Comparison of ENCODE assay signal across 8 cellular contexts in the genomic region with DNA sequence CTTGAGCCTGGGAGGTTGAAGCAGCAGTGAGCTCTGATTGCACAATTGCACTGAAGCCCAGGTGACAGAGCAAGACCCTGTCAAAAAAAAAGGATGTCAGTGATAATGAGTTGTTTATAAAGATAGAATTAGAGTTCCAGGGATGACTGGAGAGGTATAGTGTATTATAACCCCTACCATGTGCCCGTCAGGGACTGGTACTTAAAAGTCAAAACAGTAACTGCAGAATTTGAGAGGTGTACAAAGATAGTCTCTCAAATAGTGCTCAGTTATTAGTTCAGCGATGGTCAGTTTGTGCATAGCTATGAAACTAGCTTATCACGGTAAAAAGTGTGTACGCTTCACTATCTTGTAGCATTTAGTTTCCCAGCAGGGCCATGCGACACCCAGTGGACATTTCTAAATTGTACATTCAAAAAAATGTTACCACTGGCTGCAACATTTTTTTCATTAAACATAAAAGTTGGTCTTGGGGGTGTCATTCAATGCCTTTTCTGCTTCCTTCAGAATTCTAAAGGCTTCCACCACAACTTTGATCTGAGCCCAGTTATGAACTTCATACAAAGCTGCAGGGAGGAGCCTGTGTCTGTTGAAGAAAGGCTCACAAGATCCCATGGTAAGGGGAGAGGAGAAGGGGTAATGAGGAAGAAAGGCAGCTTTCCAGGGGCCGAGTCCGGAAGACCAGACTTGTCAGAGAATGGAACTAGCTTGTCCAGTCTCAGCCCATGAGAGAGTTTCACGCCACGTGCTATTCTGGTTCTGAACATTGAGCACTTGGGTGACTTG. TPM values are rescaled to one million over a fixed set of nuclear protein-coding genes. Genes with fewer than 3 reads are reported as not detected.
DNase-seq lines count a peak whose midpoint lies in the region; ATAC-seq, FAIRE-seq and TF ChIP-seq lines count a peak whose summit lies in the region.

No MANE protein-coding gene starts in this region.

- no peaks in the 10 kb centered on the region for H3K9me3 Mint-ChIP-seq in activated CD8-positive, alpha-beta T cell treated with anti-CD3 and anti-CD28 coated beads for 36 hours

- H3K27ac ChIP-seq in liver (ENCODE audit: low read depth in 1 of 2, low read length in 2 of 2): no peak overlapping the region
- no peak overlapping the region for H3K27ac ChIP-seq in prostate gland

- no peak for ATAC-seq in activated CD8-positive, alpha-beta T cell treated with anti-CD3 and anti-CD28 coated beads for 36 hours

- DNase-seq in D721Med (ENCODE audit: insufficient read length, low spot score) (no peak), HT1080 (ENCODE audit: low read depth) (peak; percentile 8), NCI-H345 treated with DMSO at 0.1 percent for 48 hours (lab: John Stamatoyannopoulos, UW; ENCODE audit: unreplicated experiment) (no peak), prostate gland (ENCODE audit: low spot score) (no peak), COR-L47 (lab: John Stamatoyannopoulos, UW) (no peak)
- peak; percentile 20 for DNase-seq in activated CD8-positive, alpha-beta T cell treated with anti-CD3 and anti-CD28 coated beads for 36 hours
- DNase-seq in activated effector memory CD4-positive, alpha-beta T cell treated with anti-CD3 and anti-CD28 coated beads, Interleukin-2, amount 50 U/mL, for 16 hours: no peak

- H3K4me3 ChIP-seq in liver (ENCODE audit: low read depth in 1 of 3, low read length in 3 of 3) (no peak overlapping the region), prostate gland (no peak overlapping the region)

- peaks cover 0 to 3% (median 0%) of the 10 kb centered on the region in 4 donors for H3K36me3 ChIP-seq in liver (ENCODE audit: control insufficient read depth in 4 of 4, insufficient read depth in 3 of 4, low read depth in 1 of 4, low read length in 3 of 4)
- H3K36me3 ChIP-seq in prostate gland: no peaks in the 10 kb centered on the region

- H3K27me3 ChIP-seq in liver (ENCODE audit: control insufficient read depth in 4 of 4, insufficient read depth in 4 of 4, low read length in 3 of 4) (no peaks in the 10 kb centered on the region), prostate gland (replicated peaks; ENCODE audit: insufficient read depth) (no peaks in the 10 kb centered on the region)

- no peak overlapping the region for H3K9ac ChIP-seq in liver (ENCODE audit: low read depth in 1 of 2, low read length in 2 of 2)

- 51% methylated on average over 9 of the region's 9 CpGs for WGBS in liver
- 51% methylated on average over 9 of the region's 9 CpGs for WGBS in prostate gland

- H3K4me1 ChIP-seq in liver (ENCODE audit: control insufficient read depth in 4 of 4, insufficient read depth in 4 of 4, low read length in 3 of 4) (peaks cover 0 to 17% (median 5%) of the 10 kb centered on the region in 4 donors), prostate gland (replicated peaks) (no peaks in the 10 kb centered on the region)

- no peak overlapping the region for H3K27ac Mint-ChIP-seq in activated CD8-positive, alpha-beta T cell treated with anti-CD3 and anti-CD28 coated beads for 36 hours

- no peak overlapping the region for H3K4me3 Mint-ChIP-seq in activated CD8-positive, alpha-beta T cell treated with anti-CD3 and anti-CD28 coated beads for 36 hours

- H3K4me1 Mint-ChIP-seq in activated CD8-positive, alpha-beta T cell treated with anti-CD3 and anti-CD28 coated beads for 36 hours (ENCODE audit: low read depth): peaks cover 3% of the 10 kb centered on the region

- H3K27me3 Mint-ChIP-seq in activated CD8-positive, alpha-beta T cell treated with anti-CD3 and anti-CD28 coated beads for 36 hours: no peaks in the 10 kb centered on the region

- H3K9me3 ChIP-seq in liver (ENCODE audit: control insufficient read depth in 4 of 4, low read length in 3 of 4) (no peaks in the 10 kb centered on the region), prostate gland (no peaks in the 10 kb centered on the region)

- no peak for FAIRE-seq in D721Med (lab: Jason Lieb, UNC)

- POLR2A ChIA-PET in activated CD8-positive, alpha-beta T cell treated with anti-CD3 and anti-CD28 coated beads for 36 hours (lab: Charles Lee): no interaction called here

- intact Hi-C loops in activated CD8-positive, alpha-beta T cell treated with anti-CD3 and anti-CD28 coated beads for 36 hours (cut with micrococcal nuclease): loop anchor here (10.0 kb wide), 1 partner anchor 175 kb away; no protein-coding TSS in a partner anchor
- intact Hi-C loops in prostate gland (cut with DNase I): loop anchor here (10.0 kb wide), 1 partner anchor 175 kb away; no protein-coding TSS in a partner anchor

- CTCF ChIA-PET in activated CD8-positive, alpha-beta T cell treated with anti-CD3 and anti-CD28 coated beads for 36 hours (lab: Charles Lee): no interaction called here

- no peaks in the 10 kb centered on the region for H3K36me3 Mint-ChIP-seq in activated CD8-positive, alpha-beta T cell treated with anti-CD3 and anti-CD28 coated beads for 36 hours (ENCODE audit: low read depth)

- peak; percentile 54 for TF ChIP-seq CTCF in D721Med (IDR thresholded peaks at IDR 0.05; ENCODE audit: insufficient read depth, missing control alignments)
- TF ChIP-seq CTCF in activated CD8-positive, alpha-beta T cell treated with anti-CD3 and anti-CD28 coated beads for 36 hours (IDR thresholded peaks at IDR 0.05): peak; percentile 31
- TF ChIP-seq CTCF in liver (IDR thresholded peaks at IDR 0.05; ENCODE audit: low read depth, low read length, missing input control): peak; percentile 42
- peak in 2 of 4 experiments; percentile 18 to 38 for TF ChIP-seq CTCF in prostate gland (IDR thresholded peaks at IDR 0.05)

- peak; percentile 71 to 86 for TF ChIP-seq RAD21 in liver (IDR thresholded peaks at IDR 0.05)

- no peak for TF ChIP-seq POLR2A in prostate gland (IDR thresholded peaks at IDR 0.05)

TF ChIP-seq in liver, 16 proteins besides CTCF, POLR2A, EP300 and RAD21 (continues in another document):
- no peak for TF ChIP-seq TAF1 (conservative IDR thresholded peaks at IDR 0.05)
- no peak for TF ChIP-seq YY1 (IDR thresholded peaks at IDR 0.05)
- TF ChIP-seq HNF4G (IDR thresholded peaks at IDR 0.05): no peak
- no peak for TF ChIP-seq FOXA2 (IDR thresholded peaks at IDR 0.05)
- TF ChIP-seq JUND (IDR thresholded peaks at IDR 0.05): no peak
- TF ChIP-seq, protein P1, sequence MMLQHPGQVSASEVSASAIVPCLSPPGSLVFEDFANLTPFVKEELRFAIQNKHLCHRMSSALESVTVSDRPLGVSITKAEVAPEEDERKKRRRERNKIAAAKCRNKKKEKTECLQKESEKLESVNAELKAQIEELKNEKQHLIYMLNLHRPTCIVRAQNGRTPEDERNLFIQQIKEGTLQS (IDR thresholded peaks at IDR 0.05): no peak
- TF ChIP-seq, protein P2, sequence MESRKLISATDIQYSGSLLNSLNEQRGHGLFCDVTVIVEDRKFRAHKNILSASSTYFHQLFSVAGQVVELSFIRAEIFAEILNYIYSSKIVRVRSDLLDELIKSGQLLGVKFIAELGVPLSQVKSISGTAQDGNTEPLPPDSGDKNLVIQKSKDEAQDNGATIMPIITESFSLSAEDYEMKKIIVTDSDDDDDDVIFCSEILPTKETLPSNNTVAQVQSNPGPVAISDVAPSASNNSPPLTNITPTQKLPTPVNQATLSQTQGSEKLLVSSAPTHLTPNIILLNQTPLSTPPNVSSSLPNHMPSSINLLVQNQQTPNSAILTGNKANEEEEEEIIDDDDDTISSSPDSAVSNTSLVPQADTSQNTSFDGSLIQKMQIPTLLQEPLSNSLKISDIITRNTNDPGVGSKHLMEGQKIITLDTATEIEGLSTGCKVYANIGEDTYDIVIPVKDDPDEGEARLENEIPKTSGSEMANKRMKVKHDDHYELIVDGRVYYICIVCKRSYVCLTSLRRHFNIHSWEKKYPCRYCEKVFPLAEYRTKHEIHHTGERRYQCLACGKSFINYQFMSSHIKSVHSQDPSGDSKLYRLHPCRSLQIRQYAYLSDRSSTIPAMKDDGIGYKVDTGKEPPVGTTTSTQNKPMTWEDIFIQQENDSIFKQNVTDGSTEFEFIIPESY (IDR thresholded peaks at IDR 0.05): no peak
- TF ChIP-seq EGR1 (IDR thresholded peaks at IDR 0.05; ENCODE audit: low read depth in 2 of 2): no peak
- TF ChIP-seq, protein P3, sequence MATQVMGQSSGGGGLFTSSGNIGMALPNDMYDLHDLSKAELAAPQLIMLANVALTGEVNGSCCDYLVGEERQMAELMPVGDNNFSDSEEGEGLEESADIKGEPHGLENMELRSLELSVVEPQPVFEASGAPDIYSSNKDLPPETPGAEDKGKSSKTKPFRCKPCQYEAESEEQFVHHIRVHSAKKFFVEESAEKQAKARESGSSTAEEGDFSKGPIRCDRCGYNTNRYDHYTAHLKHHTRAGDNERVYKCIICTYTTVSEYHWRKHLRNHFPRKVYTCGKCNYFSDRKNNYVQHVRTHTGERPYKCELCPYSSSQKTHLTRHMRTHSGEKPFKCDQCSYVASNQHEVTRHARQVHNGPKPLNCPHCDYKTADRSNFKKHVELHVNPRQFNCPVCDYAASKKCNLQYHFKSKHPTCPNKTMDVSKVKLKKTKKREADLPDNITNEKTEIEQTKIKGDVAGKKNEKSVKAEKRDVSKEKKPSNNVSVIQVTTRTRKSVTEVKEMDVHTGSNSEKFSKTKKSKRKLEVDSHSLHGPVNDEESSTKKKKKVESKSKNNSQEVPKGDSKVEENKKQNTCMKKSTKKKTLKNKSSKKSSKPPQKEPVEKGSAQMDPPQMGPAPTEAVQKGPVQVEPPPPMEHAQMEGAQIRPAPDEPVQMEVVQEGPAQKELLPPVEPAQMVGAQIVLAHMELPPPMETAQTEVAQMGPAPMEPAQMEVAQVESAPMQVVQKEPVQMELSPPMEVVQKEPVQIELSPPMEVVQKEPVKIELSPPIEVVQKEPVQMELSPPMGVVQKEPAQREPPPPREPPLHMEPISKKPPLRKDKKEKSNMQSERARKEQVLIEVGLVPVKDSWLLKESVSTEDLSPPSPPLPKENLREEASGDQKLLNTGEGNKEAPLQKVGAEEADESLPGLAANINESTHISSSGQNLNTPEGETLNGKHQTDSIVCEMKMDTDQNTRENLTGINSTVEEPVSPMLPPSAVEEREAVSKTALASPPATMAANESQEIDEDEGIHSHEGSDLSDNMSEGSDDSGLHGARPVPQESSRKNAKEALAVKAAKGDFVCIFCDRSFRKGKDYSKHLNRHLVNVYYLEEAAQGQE (IDR thresholded peaks at IDR 0.05): no peak
- TF ChIP-seq, protein P4, sequence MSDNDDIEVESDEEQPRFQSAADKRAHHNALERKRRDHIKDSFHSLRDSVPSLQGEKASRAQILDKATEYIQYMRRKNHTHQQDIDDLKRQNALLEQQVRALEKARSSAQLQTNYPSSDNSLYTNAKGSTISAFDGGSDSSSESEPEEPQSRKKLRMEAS (IDR thresholded peaks at IDR 0.05): no peak
- TF ChIP-seq SP1 (IDR thresholded peaks at IDR 0.05): no peak
- TF ChIP-seq HNF4A (conservative IDR thresholded peaks at IDR 0.05): no peak
- TF ChIP-seq NR2F2 (IDR thresholded peaks at IDR 0.05): no peak
- TF ChIP-seq GABPA (IDR thresholded peaks at IDR 0.05 in 1 of 2, conservative IDR thresholded peaks at IDR 0.05 in 1 of 2): no peak

RNA-seq across cellular contexts. Expression of a gene that starts 9.2 kb away (rescaled TPM):
- not detected in 2 replicates for total RNA-seq in HT1080 (2014; rRNA removed; shearing (Covaris generic))
- polyA plus RNA-seq in HT1080 (2015; cell fraction: cytosol; rRNA removed): not detected in 2 replicates
- not detected in 2 replicates for polyA plus RNA-seq in HT1080 (2015; cell fraction: nucleus; rRNA removed)
- total RNA-seq in activated CD8-positive, alpha-beta T cell treated with anti-CD3 and anti-CD28 coated beads for 36 hours: not detected
- total RNA-seq in liver: 10 to 100 TPM; 11.9 to 32.6 TPM
- 10 to 100 TPM; 11.3 to 16.7 TPM for polyA plus RNA-seq in liver
- 1 to 10 TPM; 4.6 to 5.2 TPM for total RNA-seq in prostate gland

Comparison
In these comparisons a context has a peak if more than half of its experiments do, and no peak if none do; other contexts are left out.
1. DNase-seq: peak in HT1080 (single experiment) and activated CD8-positive, alpha-beta T cell treated with anti-CD3 and anti-CD28 coated beads for 36 hours (single experiment); none in D721Med (single experiment), NCI-H345 treated with DMSO at 0.1 percent for 48 hours (single experiment), activated effector memory CD4-positive, alpha-beta T cell treated with anti-CD3 and anti-CD28 coated beads, Interleukin-2, amount 50 U/mL, for 16 hours (single experiment), prostate gland (single experiment) and COR-L47 (single experiment).